ENCODE assay signal across 37 cellular contexts in the genomic region with DNA sequence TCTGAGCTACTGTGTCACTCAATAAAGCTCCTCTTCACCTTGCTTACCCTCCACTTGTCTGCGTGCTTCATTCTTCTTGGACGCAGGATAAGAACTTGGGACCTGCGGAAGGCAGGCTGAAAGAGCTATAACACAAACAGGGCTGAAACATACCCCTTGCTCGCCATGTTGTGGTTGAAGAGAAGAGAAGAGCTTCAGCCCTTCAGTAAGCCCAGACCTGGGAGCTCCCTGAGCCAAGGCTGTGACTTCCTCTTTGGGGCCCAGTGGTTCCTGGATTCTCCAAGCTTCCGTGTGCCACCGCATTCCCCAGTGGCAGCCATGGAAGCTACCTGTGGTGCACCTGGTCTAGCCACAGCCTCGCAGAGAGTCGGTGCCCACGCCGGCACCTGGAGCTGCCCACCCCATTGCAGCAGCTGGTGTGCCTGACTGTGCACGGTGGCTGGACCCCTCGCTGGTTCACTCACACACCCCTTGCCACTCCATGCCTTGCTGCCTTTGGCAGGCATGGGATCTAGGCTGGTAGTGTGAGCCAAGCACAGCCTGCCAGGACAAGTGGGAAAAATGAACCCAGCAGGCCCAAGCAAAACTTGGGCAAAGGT.
"Had no signal": no experiment of that assay in that cellular context is flagged by ENCODE, and none has a peak within 500 bp of the region (broad histone marks: within the 10 kb centered on the region; RNA-seq: fewer than 3 reads in every experiment).

No MANE protein-coding gene starts in this region.

- H3K27ac Mint-ChIP-seq: activated B cell treated with CpG ODN at 0.5 μM for 24 hours; activated CD4-positive, alpha-beta memory T cell treated with anti-CD3 and anti-CD28 coated beads for 36 hours; activated CD4-positive, alpha-beta T cell treated with anti-CD3 and anti-CD28 coated beads, Interleukin-2, amount 10 ng/mL, durations not matched to agents 24 days and 14 days; activated CD8-positive, alpha-beta T cell treated with anti-CD3 and anti-CD28 coated beads for 36 hours; activated naive CD4-positive, alpha-beta T cell treated with anti-CD3 and anti-CD28 coated beads for 36 hours; activated naive CD4-positive, alpha-beta T cell treated with anti-CD3 and anti-CD28 coated beads, Interleukin-2, amount 50 U/mL, for 72 hours; activated naive CD8-positive, alpha-beta T cell treated with anti-CD3 and anti-CD28 coated beads for 36 hours; activated T-cell treated with anti-CD3 and anti-CD28 coated beads, Interleukin-2, amount 50 U/mL, for 72 hours; activated T-helper 1 cell treated with anti-CD3 and anti-CD28 coated beads, Interleukin-12 subunit alpha, Interleukin-12 subunit beta, Interleukin-2, Interleukin-4 antibody, amounts not matched to agents 30 ng/mL and 10 ng/mL and 1 ng/mL, durations not matched to agents 14 hours and 24 hours and 36 hours; activated T-helper 17 cell treated with anti-CD3 and anti-CD28 coated beads, Interleukin-2, amount 50 U/mL, for 72 hours; T-helper 1 cell treated with Interleukin-12 subunit alpha and Interleukin-12 subunit beta and Interleukin-4 antibody, amounts not matched to agents 30 μg/mL and 1 μg/mL, for 36 hours; T-helper 2 cell treated with Interferon-gamma antibody and Interleukin-4, amounts not matched to agents 5 μg/mL and 100 μg/mL, for 36 hours had no signal

- H3K9me3 ChIP-seq: adrenal gland had no signal

- H3K4me1 ChIP-seq: adrenal gland, body of pancreas, breast epithelium had no signal

- H3K27me3 Mint-ChIP-seq: activated B cell treated with CpG ODN at 0.5 μM for 24 hours; activated CD4-positive, alpha-beta memory T cell treated with anti-CD3 and anti-CD28 coated beads for 36 hours; activated CD4-positive, alpha-beta T cell treated with anti-CD3 and anti-CD28 coated beads, Interleukin-2, amount 10 ng/mL, durations not matched to agents 24 days and 14 days; activated naive CD8-positive, alpha-beta T cell treated with anti-CD3 and anti-CD28 coated beads for 36 hours; activated T-helper 17 cell treated with anti-CD3 and anti-CD28 coated beads, Interleukin-2, amount 50 U/mL, for 72 hours had no signal

- H3K27me3 ChIP-seq: adrenal gland, body of pancreas, brain microvascular endothelial cell, breast epithelium had no signal

- H3K4me1 Mint-ChIP-seq: activated B cell treated with CpG ODN at 0.5 μM for 24 hours; activated CD4-positive, alpha-beta T cell treated with anti-CD3 and anti-CD28 coated beads, Interleukin-2, amount 10 ng/mL, durations not matched to agents 24 days and 14 days; activated naive CD8-positive, alpha-beta T cell treated with anti-CD3 and anti-CD28 coated beads for 36 hours; activated T-helper 17 cell treated with anti-CD3 and anti-CD28 coated beads, Interleukin-2, amount 50 U/mL, for 72 hours had no signal

- H3K4me3 Mint-ChIP-seq: activated B cell treated with CpG ODN at 0.5 μM for 24 hours; activated CD4-positive, alpha-beta memory T cell treated with anti-CD3 and anti-CD28 coated beads for 36 hours; activated CD4-positive, alpha-beta T cell treated with anti-CD3 and anti-CD28 coated beads, Interleukin-2, amount 10 ng/mL, durations not matched to agents 24 days and 14 days; activated CD8-positive, alpha-beta T cell treated with anti-CD3 and anti-CD28 coated beads for 36 hours; activated naive CD4-positive, alpha-beta T cell treated with anti-CD3 and anti-CD28 coated beads for 36 hours; activated naive CD8-positive, alpha-beta T cell treated with anti-CD3 and anti-CD28 coated beads for 36 hours; activated T-cell treated with anti-CD3 and anti-CD28 coated beads, Interleukin-2, amount 50 U/mL, for 4 hours; activated T-cell treated with anti-CD3 and anti-CD28 coated beads, Interleukin-2, amount 50 U/mL, for 72 hours; activated T-helper 1 cell treated with anti-CD3 and anti-CD28 coated beads, Interleukin-12 subunit alpha, Interleukin-12 subunit beta, Interleukin-2, Interleukin-4 antibody, amounts not matched to agents 30 ng/mL and 10 ng/mL and 1 ng/mL, durations not matched to agents 14 hours and 24 hours and 36 hours; activated T-helper 17 cell treated with anti-CD3 and anti-CD28 coated beads, Interleukin-2, amount 50 U/mL, for 72 hours; T-helper 1 cell treated with Interleukin-12 subunit alpha and Interleukin-12 subunit beta and Interleukin-4 antibody, amounts not matched to agents 30 μg/mL and 1 μg/mL, for 36 hours; T-helper 2 cell treated with Interferon-gamma antibody and Interleukin-4, amounts not matched to agents 5 μg/mL and 100 μg/mL, for 36 hours had no signal

- FAIRE-seq: astrocyte, TTC549 had no signal

- H3K36me3 Mint-ChIP-seq: activated naive CD8-positive, alpha-beta T cell treated with anti-CD3 and anti-CD28 coated beads for 36 hours had no signal

- H3K27ac ChIP-seq: adrenal gland, body of pancreas, brain microvascular endothelial cell, breast epithelium, VCaP had no signal

- H3K4me3 ChIP-seq: adrenal gland, body of pancreas, breast epithelium had no signal

- DNase-seq: activated B cell treated with CpG ODN at 0.5 μM for 24 hours; activated CD4-positive, alpha-beta memory T cell treated with anti-CD3 and anti-CD28 coated beads for 36 hours; activated CD4-positive, alpha-beta T cell treated with anti-CD3 and anti-CD28 coated beads for 4 hours; activated CD4-positive, alpha-beta T cell treated with anti-CD3 and anti-CD28 coated beads, Interleukin-2, amount 10 ng/mL, durations not matched to agents 24 days and 14 days; activated CD4-positive, alpha-beta T cell treated with anti-CD3 and anti-CD28 coated beads, Interleukin-2, amount 50 U/mL, for 1 hour; activated CD4-positive, alpha-beta T cell treated with anti-CD3 and anti-CD28 coated beads, Interleukin-2, amount 50 U/mL, for 4 hours; activated CD4-positive, CD25-positive, alpha-beta regulatory T cell treated with anti-CD3 and anti-CD28 coated beads, Interleukin-2, amount 50 U/mL, for 72 hours; activated CD8-positive, alpha-beta memory T cell treated with anti-CD3 and anti-CD28 coated beads, Interleukin-2, amount 50 U/mL, for 4 hours; activated CD8-positive, alpha-beta T cell treated with anti-CD3 and anti-CD28 coated beads for 36 hours; activated effector memory CD4-positive, alpha-beta T cell treated with anti-CD3 and anti-CD28 coated beads, Interleukin-2, amount 50 U/mL, for 16 hours; activated gamma-delta T cell treated with Interleukin-2 at 50 U/mL for 16 hours; activated naive CD4-positive, alpha-beta T cell; activated naive CD4-positive, alpha-beta T cell treated with anti-CD3 and anti-CD28 coated beads for 36 hours; activated naive CD4-positive, alpha-beta T cell treated with anti-CD3 and anti-CD28 coated beads, Interleukin-2, amount 50 U/mL, for 16 hours; activated naive CD8-positive, alpha-beta T cell treated with anti-CD3 and anti-CD28 coated beads for 36 hours; activated T-cell treated with anti-CD3 and anti-CD28 coated beads for 4 hours; activated T-cell treated with anti-CD3 and anti-CD28 coated beads, Interleukin-2, amount 50 U/mL, for 1 hour; activated T-cell treated with anti-CD3 and anti-CD28 coated beads, Interleukin-2, amount 50 U/mL, for 4 hours; activated T-cell treated with anti-CD3 and anti-CD28 coated beads, Interleukin-2, amount 50 U/mL, for 72 hours; adrenal gland; amniotic stem cell; aorta; body of pancreas; brain microvascular endothelial cell; central memory CD4-positive, alpha-beta T cell; T-helper 1 cell; T-helper 2 cell; T-helper 9 cell had no signal

- H3K36me3 ChIP-seq: adrenal gland, brain microvascular endothelial cell, breast epithelium had no signal
